9 cellular contexts compared by ENCODE assay signal in the genomic region with DNA sequence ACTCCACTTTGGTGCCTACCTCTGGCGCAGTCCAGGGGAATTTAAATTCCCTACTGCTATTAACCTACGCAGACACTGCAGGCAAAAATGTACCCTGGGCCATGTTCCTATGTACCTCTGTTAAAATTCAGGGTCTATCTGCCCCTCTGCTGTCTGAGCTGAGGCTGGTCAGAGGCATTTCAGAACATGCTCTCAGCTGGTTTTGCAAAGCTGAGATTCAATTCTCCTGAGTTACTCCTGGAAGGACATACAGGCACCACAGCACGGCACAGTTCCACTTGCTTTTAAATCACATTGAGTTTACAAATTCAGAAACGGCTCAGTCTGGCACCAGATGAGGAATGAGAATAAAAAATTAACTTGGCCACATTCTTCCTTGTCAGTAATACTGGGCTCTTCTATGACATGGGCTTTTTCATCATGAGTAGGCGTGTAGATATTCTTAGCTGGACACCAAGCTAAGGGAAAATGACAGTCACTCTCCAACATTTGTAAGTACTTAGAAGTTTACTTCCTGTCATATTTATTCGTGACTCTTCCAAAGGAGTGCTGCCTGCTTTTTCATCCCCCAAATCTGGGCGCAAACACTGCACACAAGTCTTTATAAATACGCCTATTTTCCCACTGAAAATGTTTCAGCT. TPM values are rescaled to one million over a fixed set of nuclear protein-coding genes. Genes with fewer than 3 reads are reported as not detected.
DNase-seq lines count a peak whose midpoint lies in the region; ATAC-seq and TF ChIP-seq lines count a peak whose summit lies in the region.
"Had no signal": no experiment of that assay in that cellular context is flagged by ENCODE, and none has a peak within 500 bp of the region (broad histone marks: within the 10 kb centered on the region; RNA-seq: fewer than 3 reads in every experiment).

No MANE protein-coding gene starts in this region.

- WGBS in smooth muscle cell (ENCODE audit: low lambda C conversion rate) = 63% methylated on average over 8 of the region's 8 CpGs

- H3F3A ChIP-seq in smooth muscle cell (ENCODE audit: low read depth) = no peaks in the 10 kb centered on the region

- H3K79me2 ChIP-seq in smooth muscle cell (ENCODE audit: low read depth) = peaks cover 68% of the 10 kb centered on the region

- no peaks in the 10 kb centered on the region for H3K36me3 ChIP-seq in smooth muscle cell (ENCODE audit: low read depth)

- in situ Hi-C loops in astrocyte of the spinal cord (cut with HindIII; ENCODE audit: low sequenced_read_pairs) = no loop called here

- no peak for ATAC-seq in HG03571 (IDR thresholded peaks at IDR 0.05; ENCODE audit: unreplicated experiment)
- no peak for ATAC-seq in HG02678 (IDR thresholded peaks at IDR 0.05; ENCODE audit: unreplicated experiment)

- no peaks in the 10 kb centered on the region for H3K27me3 ChIP-seq in smooth muscle cell (ENCODE audit: low read depth)

- TF ChIP-seq CTCF in astrocyte of the spinal cord (IDR thresholded peaks at IDR 0.05; ENCODE audit: low read depth, low read length) = no peak
- TF ChIP-seq CTCF in smooth muscle cell (IDR thresholded peaks at IDR 0.05; ENCODE audit: borderline replicate concordance, insufficient read depth, poor library complexity, severe bottlenecking) = no peak

- H3K4me2 ChIP-seq in smooth muscle cell = peak overlapping the region; percentile 94

- no peak overlapping the region for H2AFZ ChIP-seq in smooth muscle cell (ENCODE audit: low read depth)

- no peaks in the 10 kb centered on the region for H3K9me3 ChIP-seq in smooth muscle cell (replicated peaks; ENCODE audit: low read depth)

- H4K20me1 ChIP-seq in smooth muscle cell (ENCODE audit: low read depth) = peaks cover 53% of the 10 kb centered on the region

- DNase-seq in GM03348 (ENCODE audit: low spot score) = peak; percentile 53
- DNase-seq in astrocyte of the spinal cord (ENCODE audit: low read depth, low spot score) = peak; percentile 52
- peak; percentile 73 for DNase-seq in inferior parietal cortex (ENCODE audit: extremely low spot score)
- no peak for DNase-seq in smooth muscle cell (lab: John Stamatoyannopoulos, UW; ENCODE audit: unreplicated experiment)
- DNase-seq in NCI-H446 (lab: John Stamatoyannopoulos, UW) = no peak
- no peak for DNase-seq in COLO829 (ENCODE audit: low spot score)
- DNase-seq: activated naive CD8-positive, alpha-beta T cell treated with anti-CD3 and anti-CD28 coated beads, Interleukin-2, amount 10 ng/mL, durations not matched to agents 7 days and 5 days had no signal

- H3K4me3 ChIP-seq in astrocyte of the spinal cord (ENCODE audit: low read depth, low read length) (peak overlapping the region; percentile 75), smooth muscle cell (peak overlapping the region; percentile 93)

- H3K27ac ChIP-seq in smooth muscle cell (ENCODE audit: low read depth) = peak overlapping the region; percentile 87

- H3K9ac ChIP-seq in smooth muscle cell (ENCODE audit: low read depth) = peak overlapping the region; percentile 79

- H3K4me1 ChIP-seq in smooth muscle cell (ENCODE audit: low read depth) = peaks cover 38% of the 10 kb centered on the region

RNA-seq across cellular contexts. Expression of a gene that starts 2.0 kb away (rescaled TPM):
- total RNA-seq in smooth muscle cell = 77.5 and 92.5 TPM in 2 replicates
- 59.4 and 67.7 TPM in 2 replicates for polyA plus RNA-seq in smooth muscle cell

Comparison
In these comparisons a context has a peak if more than half of its experiments do, and no peak if none do; other contexts are left out.
1. DNase-seq: peak in GM03348 (single experiment), astrocyte of the spinal cord (single experiment) and inferior parietal cortex (single experiment); none in smooth muscle cell (single experiment), NCI-H446 (0 of 2) and COLO829 (single experiment).